ENCODE assay signal across 24 cellular contexts in genomic region chr3:168872811-168873210, GRCh38.
"Had no signal": no experiment of that assay in that cellular context is flagged by ENCODE, and none has a peak within 500 bp of the region (broad histone marks: within the 10 kb centered on the region; RNA-seq: fewer than 3 reads in every experiment).

No MANE protein-coding gene starts in this region.

- ATAC-seq: natural killer cell; psoas muscle; right cardiac atrium; sciatic nerve; stimulated activated effector memory CD8-positive, alpha-beta T cell treated with anti-CD3 and anti-CD28 coated beads, Interleukin-12 subunit alpha, Interleukin-12 subunit beta, amount 100 ng/mL, for 72 hours; stimulated activated naive B cell treated with anti-CD40 and anti-IgM and Interleukin-4, amounts not matched to agents 10 μg/mL and 1 μg/mL and 100 μg/mL, for 72 hours had no signal

- H3K9ac ChIP-seq: neural progenitor cell, parathyroid adenoma had no signal

- H3K79me2 ChIP-seq: parathyroid adenoma had no signal

- H2AFZ ChIP-seq: neural progenitor cell, parathyroid adenoma had no signal

- H3K36me3 ChIP-seq: neural progenitor cell, ovary, stomach, thoracic aorta, thyroid gland, tibial nerve, upper lobe of left lung, vagina had no signal

- FAIRE-seq: urothelium cell line had no signal

- H3K4me3 ChIP-seq: neural progenitor cell, ovary, psoas muscle, skin epidermis, stomach, thoracic aorta, thyroid gland, tibial nerve, upper lobe of left lung, vagina had no signal

- H3K27me3 ChIP-seq: neural progenitor cell, ovary, stomach, thyroid gland, tibial nerve, upper lobe of left lung, vagina had no signal

- H3K27ac ChIP-seq: neural progenitor cell, ovary, parathyroid adenoma, psoas muscle, skin epidermis, stomach, thoracic aorta, thyroid gland, tibial nerve, upper lobe of left lung, vagina had no signal

- DNase-seq: natural killer cell; occipital lobe; ovary; posterior cingulate gyrus; psoas muscle; right cardiac atrium; stimulated activated CD4-positive, alpha-beta T cell treated with anti-CD3 and anti-CD28 coated beads, Interleukin-15, amount 100 ng/mL, for 24 hours; stimulated activated CD4-positive, alpha-beta T cell treated with anti-CD3 and anti-CD28 coated beads, Interleukin-2, amount 100 ng/mL, for 24 hours; stimulated activated CD4-positive, alpha-beta T cell treated with anti-CD3 and anti-CD28 coated beads, Interleukin-2, amount 100 ng/mL, for 48 hours; stimulated activated CD4-positive, alpha-beta T cell treated with anti-CD3 and anti-CD28 coated beads, Interleukin-4, amount 100 ng/mL, for 24 hours; stimulated activated naive B cell treated with anti-CD40 and anti-IgM and Interleukin-4, amounts not matched to agents 10 μg/mL and 1 μg/mL and 100 μg/mL, for 72 hours; stimulated activated naive CD4-positive, alpha-beta T cell treated with Interleukin-2 at 50 U/mL for 16 hours; stomach; thyroid gland; upper lobe of left lung had no signal

- H3K9me3 ChIP-seq: ovary, psoas muscle, stomach, thoracic aorta, thyroid gland, tibial nerve, upper lobe of left lung, vagina had no signal

- H3K4me1 ChIP-seq: parathyroid adenoma, psoas muscle, thyroid gland, tibial nerve, upper lobe of left lung, vagina had no signal

- H3K4me2 ChIP-seq: neural progenitor cell had no signal
